In genomic region chr10:86614853-86615252, GRCh38 we compare ENCODE assay signal across 22 cellular contexts. TPM values are rescaled to one million over a fixed set of nuclear protein-coding genes. Genes with fewer than 3 reads are reported as not detected.
"Had no signal": no experiment of that assay in that cellular context is flagged by ENCODE, and none has a peak within 500 bp of the region (broad histone marks: within the 10 kb centered on the region; RNA-seq: fewer than 3 reads in every experiment).

No MANE protein-coding gene starts in this region.

- H3K4me3 ChIP-seq: breast epithelium, left ventricle myocardium inferior, psoas muscle, right lobe of liver, tibial artery, vagina had no signal

- H3K9me3 ChIP-seq: breast epithelium, left ventricle myocardium inferior, psoas muscle, right lobe of liver, tibial artery, vagina had no signal

- H3K27me3 ChIP-seq: breast epithelium, right lobe of liver, tibial artery, vagina had no signal

- H3K4me3 Mint-ChIP-seq: activated CD4-positive, alpha-beta memory T cell treated with anti-CD3 and anti-CD28 coated beads for 36 hours; endodermal cell; memory B cell; natural killer cell; stimulated activated effector memory CD8-positive, alpha-beta T cell treated with anti-CD3 and anti-CD28 coated beads, Interleukin-12 subunit alpha, Interleukin-12 subunit beta, amount 100 ng/mL, for 72 hours had no signal

- ATAC-seq: natural killer cell; psoas muscle; right lobe of liver; stimulated activated effector memory CD8-positive, alpha-beta T cell treated with anti-CD3 and anti-CD28 coated beads, Interleukin-12 subunit alpha, Interleukin-12 subunit beta, amount 100 ng/mL, for 72 hours had no signal

- H3K36me3 Mint-ChIP-seq: activated CD4-positive, alpha-beta memory T cell treated with anti-CD3 and anti-CD28 coated beads for 36 hours; memory B cell; natural killer cell; stimulated activated effector memory CD8-positive, alpha-beta T cell treated with anti-CD3 and anti-CD28 coated beads, Interleukin-12 subunit alpha, Interleukin-12 subunit beta, amount 100 ng/mL, for 72 hours had no signal

- H3K36me3 ChIP-seq: breast epithelium, left ventricle myocardium inferior, right lobe of liver, tibial artery, vagina had no signal

- H3K27ac Mint-ChIP-seq: activated CD4-positive, alpha-beta memory T cell treated with anti-CD3 and anti-CD28 coated beads for 36 hours; endodermal cell; memory B cell; natural killer cell; stimulated activated effector memory CD8-positive, alpha-beta T cell treated with anti-CD3 and anti-CD28 coated beads, Interleukin-12 subunit alpha, Interleukin-12 subunit beta, amount 100 ng/mL, for 72 hours had no signal

- DNase-seq: activated CD4-positive, alpha-beta memory T cell treated with anti-CD3 and anti-CD28 coated beads for 36 hours; activated CD8-positive, alpha-beta memory T cell treated with anti-CD3 and anti-CD28 coated beads, Interleukin-2, amount 50 U/mL, for 48 hours; activated naive CD4-positive, alpha-beta T cell; aorta; dermis blood vessel endothelial cell; endodermal cell; foreskin fibroblast; head of caudate nucleus; left ventricle myocardium inferior; natural killer cell; occipital lobe; psoas muscle; right lobe of liver; tibial artery had no signal

- H3K27ac ChIP-seq: breast epithelium, left ventricle myocardium inferior, psoas muscle, right lobe of liver, tibial artery, vagina had no signal

- H3K4me1 Mint-ChIP-seq: memory B cell; natural killer cell; stimulated activated effector memory CD8-positive, alpha-beta T cell treated with anti-CD3 and anti-CD28 coated beads, Interleukin-12 subunit alpha, Interleukin-12 subunit beta, amount 100 ng/mL, for 72 hours had no signal

- H3K9me3 Mint-ChIP-seq: activated CD4-positive, alpha-beta memory T cell treated with anti-CD3 and anti-CD28 coated beads for 36 hours; stimulated activated effector memory CD8-positive, alpha-beta T cell treated with anti-CD3 and anti-CD28 coated beads, Interleukin-12 subunit alpha, Interleukin-12 subunit beta, amount 100 ng/mL, for 72 hours had no signal

- FAIRE-seq: islet of Langerhans had no signal

- H3K4me1 ChIP-seq: breast epithelium, left ventricle myocardium inferior, psoas muscle, right lobe of liver, tibial artery, vagina had no signal

RNA-seq across cellular contexts. Expression of gene OPN4, which starts 39.5 kb away (rescaled TPM):
- total RNA-seq: activated CD4-positive, alpha-beta memory T cell treated with anti-CD3 and anti-CD28 coated beads for 36 hours; breast epithelium; cerebellum; dermis blood vessel endothelial cell; endodermal cell; esophagus mucosa; mucosa of gallbladder; natural killer cell; occipital lobe; right lobe of liver; vagina had no signal
- polyA plus RNA-seq: aorta had no signal

RNA-seq across cellular contexts. Expression of gene LDB3, which starts 53.5 kb away (rescaled TPM):
- total RNA-seq: dermis blood vessel endothelial cell had no signal
